Comparison of ENCODE assay signal across 21 cellular contexts in the genomic region with DNA sequence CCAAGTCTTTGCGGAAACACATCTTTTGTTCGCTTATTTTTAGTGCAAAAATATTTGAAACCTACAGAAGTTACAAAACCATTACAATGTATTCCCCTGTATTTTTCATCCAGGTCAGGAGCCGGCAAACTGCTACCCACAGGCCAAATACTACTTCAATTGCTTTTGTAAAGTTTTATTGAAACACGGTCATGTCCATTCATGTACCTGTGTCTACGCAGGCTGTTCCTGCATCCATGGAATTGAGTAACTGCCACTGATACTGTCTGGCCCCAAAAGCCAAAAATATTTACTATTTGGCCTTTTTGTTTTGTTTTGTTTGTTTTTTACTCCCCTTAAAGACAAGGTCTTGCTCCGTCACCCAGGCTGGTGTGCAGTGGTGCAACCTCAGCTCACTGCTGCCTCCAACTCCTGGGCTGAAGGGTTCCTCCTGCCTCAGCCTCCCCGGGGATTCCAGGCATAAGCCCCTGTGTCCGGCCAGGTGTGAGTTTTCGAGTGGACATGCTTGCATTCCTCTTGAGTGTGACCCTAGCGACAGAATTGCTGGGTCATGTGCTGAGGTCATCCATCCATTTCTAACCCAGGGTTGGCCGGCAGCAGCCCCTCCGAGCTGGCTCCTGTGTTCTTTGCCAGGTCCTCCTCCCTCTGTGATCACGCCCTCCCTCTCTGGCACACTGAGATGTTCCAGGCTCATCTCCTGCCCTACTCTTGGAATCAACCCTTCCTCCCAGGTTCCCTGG. TPM values are rescaled to one million over a fixed set of nuclear protein-coding genes. Genes with fewer than 3 reads are reported as not detected.
"Had no signal": no experiment of that assay in that cellular context is flagged by ENCODE, and none has a peak within 500 bp of the region (broad histone marks: within the 10 kb centered on the region; RNA-seq: fewer than 3 reads in every experiment).

No MANE protein-coding gene starts in this region.

- H3K9me3 ChIP-seq: esophagus squamous epithelium, right atrium auricular region had no signal

- H3K27me3 Mint-ChIP-seq: activated B cell treated with CpG ODN at 0.5 μM for 24 hours; natural killer cell treated with Interleukin-12 subunit alpha and Interleukin-12 subunit beta and Interleukin-15 and Interleukin-18, amount 100 ng/mL, for 72 hours had no signal

- ATAC-seq: natural killer cell treated with Interleukin-12 subunit alpha and Interleukin-12 subunit beta and Interleukin-15 and Interleukin-18, amount 100 ng/mL, for 72 hours had no signal

- H3K9me3 Mint-ChIP-seq: activated B cell treated with CpG ODN at 0.5 μM for 24 hours; activated naive CD4-positive, alpha-beta T cell treated with anti-CD3 and anti-CD28 coated beads for 36 hours; natural killer cell treated with Interleukin-12 subunit alpha and Interleukin-12 subunit beta and Interleukin-15 and Interleukin-18, amount 100 ng/mL, for 72 hours had no signal

- H3K4me3 Mint-ChIP-seq: activated B cell treated with CpG ODN at 0.5 μM for 24 hours; activated naive CD4-positive, alpha-beta T cell treated with anti-CD3 and anti-CD28 coated beads for 36 hours; natural killer cell treated with Interleukin-12 subunit alpha and Interleukin-12 subunit beta and Interleukin-15 and Interleukin-18, amount 100 ng/mL, for 72 hours; T-helper 1 cell treated with Interleukin-12 subunit alpha and Interleukin-12 subunit beta and Interleukin-4 antibody, amounts not matched to agents 30 μg/mL and 1 μg/mL, for 36 hours had no signal

- H3K36me3 ChIP-seq: right atrium auricular region had no signal

- H3K27me3 ChIP-seq: esophagus squamous epithelium, right atrium auricular region had no signal

- H3K27ac ChIP-seq: esophagus squamous epithelium, right atrium auricular region, skin epidermis had no signal

- DNase-seq: activated B cell treated with CpG ODN at 0.5 μM for 24 hours; activated CD4-positive, alpha-beta T cell treated with anti-CD3 and anti-CD28 coated beads for 48 hours; activated naive CD4-positive, alpha-beta T cell treated with anti-CD3 and anti-CD28 coated beads for 36 hours; esophagus squamous epithelium; hippocampal formation; mesendoderm; occipital lobe; stimulated activated CD4-positive, alpha-beta T cell treated with anti-CD3 and anti-CD28 coated beads, Interleukin-15, amount 100 ng/mL, for 24 hours; stimulated activated CD4-positive, alpha-beta T cell treated with anti-CD3 and anti-CD28 coated beads, Interleukin-4, amount 100 ng/mL, for 1 hour; stimulated activated naive CD4-positive, alpha-beta T cell treated with Interleukin-2 at 50 U/mL for 16 hours; substantia nigra; trophoblast cell had no signal

- H3K4me1 ChIP-seq: right atrium auricular region had no signal

- H3K4me3 ChIP-seq: esophagus squamous epithelium, right atrium auricular region, skin epidermis had no signal

- H3K27ac Mint-ChIP-seq: activated B cell treated with CpG ODN at 0.5 μM for 24 hours; activated naive CD4-positive, alpha-beta T cell treated with anti-CD3 and anti-CD28 coated beads for 36 hours; activated T-helper 2 cell treated with anti-CD3 and anti-CD28 coated beads, Interferon-gamma antibody, Interleukin-2, Interleukin-4, amounts not matched to agents 10 μg/mL and 5 μg/mL and 100 μg/mL, durations not matched to agents 14 hours and 24 hours and 36 hours; natural killer cell treated with Interleukin-12 subunit alpha and Interleukin-12 subunit beta and Interleukin-15 and Interleukin-18, amount 100 ng/mL, for 72 hours; progenitor cell of endocrine pancreas had no signal

RNA-seq across cellular contexts. Expression of a gene that starts 10.9 kb away (rescaled TPM):
- total RNA-seq: astrocyte, chondrocyte, fibroblast of villous mesenchyme, progenitor cell of endocrine pancreas had no signal

RNA-seq across cellular contexts. Expression of a gene that starts 31.9 kb away (rescaled TPM):
- total RNA-seq: astrocyte, chondrocyte, progenitor cell of endocrine pancreas had no signal

RNA-seq across cellular contexts. Expression of a gene that starts 56.8 kb away (rescaled TPM):
- total RNA-seq: activated B cell treated with CpG ODN at 0.5 μM for 24 hours; activated naive CD4-positive, alpha-beta T cell treated with anti-CD3 and anti-CD28 coated beads for 36 hours; esophagus squamous epithelium had no signal
